In genomic region chr7:35991511-35992232, GRCh38 we compare ENCODE assay signal across 20 cellular contexts.
A peak's percentile ranks its signal among the peaks of the same experiment; 100 is the strongest.
DNase-seq lines count a peak whose midpoint lies in the region; ATAC-seq and TF ChIP-seq lines count a peak whose summit lies in the region.
"Had no signal": no experiment of that assay in that cellular context is flagged by ENCODE, and none has a peak within 500 bp of the region (broad histone marks: within the 10 kb centered on the region; RNA-seq: fewer than 3 reads in every experiment).

No MANE protein-coding gene starts in this region.

- no peak overlapping the region for H3K4me3 Mint-ChIP-seq in activated naive CD4-positive, alpha-beta T cell treated with anti-CD3 and anti-CD28 coated beads for 36 hours
- H3K4me3 Mint-ChIP-seq: CD4-positive, CD25-positive, alpha-beta regulatory T cell had no signal

- H4K20me1 ChIP-seq in PC-9 (ENCODE audit: insufficient read depth) = no peaks in the 10 kb centered on the region

- no peaks in the 10 kb centered on the region for H3K36me3 Mint-ChIP-seq in activated naive CD4-positive, alpha-beta T cell treated with anti-CD3 and anti-CD28 coated beads for 36 hours (ENCODE audit: low read depth)
- H3K36me3 Mint-ChIP-seq: CD4-positive, CD25-positive, alpha-beta regulatory T cell had no signal

- H3K4me1 ChIP-seq in PC-9 (replicated peaks; ENCODE audit: insufficient read depth) (peaks cover 40% of the 10 kb centered on the region), upper lobe of right lung (no peaks in the 10 kb centered on the region)
- H3K4me1 ChIP-seq: prostate gland, vagina had no signal

- H3K27ac Mint-ChIP-seq in activated naive CD4-positive, alpha-beta T cell treated with anti-CD3 and anti-CD28 coated beads for 36 hours = no peak overlapping the region
- H3K27ac Mint-ChIP-seq: CD4-positive, CD25-positive, alpha-beta regulatory T cell had no signal

- H3K4me1 Mint-ChIP-seq in activated naive CD4-positive, alpha-beta T cell treated with anti-CD3 and anti-CD28 coated beads for 36 hours (ENCODE audit: low read depth) = peaks cover 3% of the 10 kb centered on the region
- H3K4me1 Mint-ChIP-seq: CD4-positive, CD25-positive, alpha-beta regulatory T cell had no signal

- no peaks in the 10 kb centered on the region for H3K27me3 Mint-ChIP-seq in activated naive CD4-positive, alpha-beta T cell treated with anti-CD3 and anti-CD28 coated beads for 36 hours (ENCODE audit: low read depth)

- no peak overlapping the region for H2AFZ ChIP-seq in PC-9

- peak overlapping the region; percentile 75; the same call in 1 of the 2 replicates for H3K27ac ChIP-seq in PC-9
- H3K27ac ChIP-seq in brain microvascular endothelial cell = no peak overlapping the region
- no peak overlapping the region for H3K27ac ChIP-seq in upper lobe of right lung
- H3K27ac ChIP-seq: neutrophil, prostate gland, RWPE1, suprapubic skin, vagina had no signal

- in situ Hi-C loops in brain microvascular endothelial cell (cut with HindIII; ENCODE audit: low pct_ligation_motif_present, low sequenced_read_pairs) = loop anchor here (25.0 kb wide), 1 partner anchor 321 kb away; no protein-coding TSS in a partner anchor

- peaks cover 31% of the 10 kb centered on the region for H3F3A ChIP-seq in PC-9 (ENCODE audit: insufficient read depth, low read depth)

- POLR2A ChIA-PET in PC-9 (lab: Charles Lee; ENCODE audit: unreplicated experiment) = no interaction called here

- intact Hi-C loops in activated naive CD4-positive, alpha-beta T cell treated with anti-CD3 and anti-CD28 coated beads for 36 hours (cut with micrococcal nuclease) = no loop called here
- intact Hi-C loops in PC-9 (cut with micrococcal nuclease; ENCODE audit: unreplicated experiment) = no loop called here
- intact Hi-C loops in upper lobe of right lung (cut with DNase I) = no loop called here

- BruUV-seq in PC-9 (replicated peaks; lab: Mats Ljungman, UMichigan) = no TSS peak

- H3K27me3 ChIP-seq in PC-9 (ENCODE audit: insufficient read depth, low read depth) (no peaks in the 10 kb centered on the region), brain microvascular endothelial cell (replicated peaks) (no peaks in the 10 kb centered on the region), upper lobe of right lung (no peaks in the 10 kb centered on the region)
- H3K27me3 ChIP-seq: neutrophil, suprapubic skin, vagina had no signal

- CTCF ChIA-PET in activated naive CD4-positive, alpha-beta T cell treated with anti-CD3 and anti-CD28 coated beads for 36 hours (lab: Charles Lee) = no interaction called here
- CTCF ChIA-PET in PC-9 (lab: Charles Lee) = no interaction called here

- H3K36me3 ChIP-seq in PC-9 (ENCODE audit: low read depth) (no peaks in the 10 kb centered on the region), brain microvascular endothelial cell (replicated peaks) (no peaks in the 10 kb centered on the region), upper lobe of right lung (no peaks in the 10 kb centered on the region)
- H3K36me3 ChIP-seq: neutrophil, prostate gland, suprapubic skin, vagina had no signal

- no peaks in the 10 kb centered on the region for H3K9me3 Mint-ChIP-seq in activated naive CD4-positive, alpha-beta T cell treated with anti-CD3 and anti-CD28 coated beads for 36 hours

- TF ChIP-seq CTCF in PC-9 (conservative IDR thresholded peaks at IDR 0.05) = no peak
- TF ChIP-seq CTCF in brain microvascular endothelial cell (IDR thresholded peaks at IDR 0.05; ENCODE audit: low read depth, low read length, missing control alignments) = no peak
- no peak for TF ChIP-seq CTCF in upper lobe of right lung (IDR thresholded peaks at IDR 0.05)

- H3K9me2 ChIP-seq in PC-9 (ENCODE audit: insufficient read depth) = no peaks in the 10 kb centered on the region

- no peak overlapping the region for H3K4me2 ChIP-seq in PC-9

- peak; percentile 20 for DNase-seq in activated naive CD4-positive, alpha-beta T cell treated with anti-CD3 and anti-CD28 coated beads for 36 hours
- no peak for DNase-seq in activated naive CD4-positive, alpha-beta T cell (lab: John Stamatoyannopoulos, UW)
- DNase-seq in PC-9 (no peak), brain microvascular endothelial cell (peak; percentile 45), AG20443 (ENCODE audit: low spot score) (no peak), upper lobe of right lung (no peak)
- peak; percentile 25 for DNase-seq in stimulated activated CD4-positive, alpha-beta T cell treated with anti-CD3 and anti-CD28 coated beads, Interleukin-2, amount 100 ng/mL, for 4 hours (ENCODE audit: low read depth)
- DNase-seq: CD4-positive, CD25-positive, alpha-beta regulatory T cell; effector CD8-positive, alpha-beta T cell; islet precursor cell; Karpas-422; NCI-H187; NCI-H526 treated with DMSO at 0.1 percent for 48 hours; T-helper 9 cell had no signal

- H3K4me3 ChIP-seq in PC-9 (no peak overlapping the region), brain microvascular endothelial cell (ENCODE audit: low read depth, low read length) (no peak overlapping the region), upper lobe of right lung (no peak overlapping the region)
- H3K4me3 ChIP-seq: lung, prostate gland, suprapubic skin, vagina had no signal

- H3K79me2 ChIP-seq in PC-9 (ENCODE audit: low read depth) = no peaks in the 10 kb centered on the region

- peaks cover 11% of the 10 kb centered on the region; the same call in 1 of the 2 replicates for H3K9me3 ChIP-seq in PC-9 (ENCODE audit: insufficient read depth, low read depth)
- H3K9me3 ChIP-seq in upper lobe of right lung = no peaks in the 10 kb centered on the region
- H3K9me3 ChIP-seq: neutrophil, prostate gland, suprapubic skin, vagina had no signal

- ATAC-seq in upper lobe of right lung = no peak

Comparison
In these comparisons a context has a peak if more than half of its experiments do, and no peak if none do; other contexts are left out.
1. DNase-seq: peak in activated naive CD4-positive, alpha-beta T cell treated with anti-CD3 and anti-CD28 coated beads for 36 hours (single experiment), brain microvascular endothelial cell (single experiment) and stimulated activated CD4-positive, alpha-beta T cell treated with anti-CD3 and anti-CD28 coated beads, Interleukin-2, amount 100 ng/mL, for 4 hours (single experiment); none in activated naive CD4-positive, alpha-beta T cell (0 of 4), PC-9 (0 of 2), AG20443 (single experiment) and upper lobe of right lung (single experiment).